8 cellular contexts compared by ENCODE assay signal in genomic region chr17:76385892-76386786, GRCh38. TPM values are rescaled to one million over a fixed set of nuclear protein-coding genes. Genes with fewer than 3 reads are reported as not detected.
DNase-seq lines count a peak whose midpoint lies in the region; ATAC-seq and TF ChIP-seq lines count a peak whose summit lies in the region.

No MANE protein-coding gene starts in this region.

- no peaks in the 10 kb centered on the region for H3K36me3 Mint-ChIP-seq in progenitor cell of endocrine pancreas (ENCODE audit: insufficient read depth)

- no peaks in the 10 kb centered on the region for H3K9me3 ChIP-seq in gastroesophageal sphincter
- H3K9me3 ChIP-seq in upper lobe of right lung = no peaks in the 10 kb centered on the region

- intact Hi-C loops in upper lobe of right lung (cut with DNase I) = no loop called here

- TF ChIP-seq RAD21 in Ishikawa (IDR thresholded peaks at IDR 0.05; ENCODE audit: low read depth) = peak; percentile 50

- H3K27me3 ChIP-seq in gastroesophageal sphincter (peaks cover 49% of the 10 kb centered on the region), upper lobe of right lung (no peaks in the 10 kb centered on the region)

- H3K27ac ChIP-seq in gastroesophageal sphincter (peak overlapping the region in 3 of 4 donors; percentile 81 to 87 (median 83)), upper lobe of right lung (no peak overlapping the region)

- H3K27me3 Mint-ChIP-seq in progenitor cell of endocrine pancreas = peaks cover 16% of the 10 kb centered on the region

- no peaks in the 10 kb centered on the region for H3K9me3 Mint-ChIP-seq in progenitor cell of endocrine pancreas (ENCODE audit: low read depth)

- H3K4me1 Mint-ChIP-seq in progenitor cell of endocrine pancreas (ENCODE audit: low read depth) = peaks cover 10% of the 10 kb centered on the region

- TF ChIP-seq EP300 in Ishikawa (IDR thresholded peaks at IDR 0.05; ENCODE audit: borderline replicate concordance) (no peak), gastroesophageal sphincter (IDR thresholded peaks at IDR 0.05) (no peak)

- H3K4me1 ChIP-seq in gastroesophageal sphincter = peaks cover 0 to 66% (median 18%) of the 10 kb centered on the region in 3 donors
- peaks cover 33% of the 10 kb centered on the region for H3K4me1 ChIP-seq in upper lobe of right lung

- TF ChIP-seq CTCF in gastroesophageal sphincter (IDR thresholded peaks at IDR 0.05) (peak in 3 of 4 experiments; percentile 80 to 91 (median 86)), progenitor cell of endocrine pancreas (IDR thresholded peaks at IDR 0.05; ENCODE audit: unreplicated experiment) (peak; percentile 85), upper lobe of right lung (IDR thresholded peaks at IDR 0.05) (peak; percentile 86)

- peak overlapping the region; percentile 50 for H3K4me3 Mint-ChIP-seq in progenitor cell of endocrine pancreas (ENCODE audit: low read depth)

- ATAC-seq in gastroesophageal sphincter = peak; percentile 42
- peak; percentile 68 for ATAC-seq in upper lobe of right lung
- ATAC-seq in GM18502 (IDR thresholded peaks at IDR 0.05; ENCODE audit: poor library complexity, unreplicated experiment) = no peak

- no peak for TF ChIP-seq POLR2A in gastroesophageal sphincter (IDR thresholded peaks at IDR 0.05)

- peak overlapping the region; percentile 47 to 71 for H3K4me3 ChIP-seq in gastroesophageal sphincter
- H3K4me3 ChIP-seq in upper lobe of right lung = peak overlapping the region; percentile 68

- H3K36me3 ChIP-seq in gastroesophageal sphincter (peaks cover 0 to 14% of the 10 kb centered on the region in 2 donors), upper lobe of right lung (peaks cover 6% of the 10 kb centered on the region)

- peak; percentile 49 for DNase-seq in DMS114 treated with DMSO at 0.1 percent for 48 hours (lab: John Stamatoyannopoulos, UW; ENCODE audit: unreplicated experiment)
- DNase-seq in SK-N-DZ (ENCODE audit: low spot score) = peak; percentile 82
- peak; percentile 86 for DNase-seq in activated gamma-delta T cell treated with Interleukin-2 at 50 U/mL for 16 hours
- DNase-seq in progenitor cell of endocrine pancreas (ENCODE audit: low spot score, unreplicated experiment) = peak; percentile 74
- peak; percentile 90 for DNase-seq in upper lobe of right lung

- 41% methylated on average over 5 of the region's 52 CpGs; no CpG with 5 or more reads in 1 of the 2 donors for WGBS in gastroesophageal sphincter (ENCODE audit: low coverage in 1 of 2), 2 donors

- H3K27ac Mint-ChIP-seq in progenitor cell of endocrine pancreas = peak overlapping the region; percentile 59

TF ChIP-seq in Ishikawa, 13 proteins besides CTCF, POLR2A, EP300 and RAD21:
- TF ChIP-seq TEAD4 (IDR thresholded peaks at IDR 0.05) (no peak), ZBTB7A (IDR thresholded peaks at IDR 0.05; ENCODE audit: low read depth) (0 out of 2 replicates have a peak, but pooled peaks have one; percentile 18), FOXM1 (IDR thresholded peaks at IDR 0.05; ENCODE audit: borderline replicate concordance, low read depth) (no peak), TCF12 (IDR thresholded peaks at IDR 0.05; ENCODE audit: low read depth) (no peak; the same call in 1 of the 2 replicates), CREB1 (IDR thresholded peaks at IDR 0.05; ENCODE audit: low read depth) (no peak), USF1 (IDR thresholded peaks at IDR 0.05) (peak; percentile 64), NFIC (IDR thresholded peaks at IDR 0.05) (no peak), MAX (IDR thresholded peaks at IDR 0.05) (peak; percentile 93), REST (IDR thresholded peaks at IDR 0.05; ENCODE audit: low read depth) (no peak), CEBPB (IDR thresholded peaks at IDR 0.05) (no peak)
TF ChIP-seq in Ishikawa: peak in this region for 3.

RNA-seq across cellular contexts. Expression of gene SPHK1, which starts 1.7 kb away (rescaled TPM):
- 3.7 and 6.7 TPM in 2 replicates for polyA plus RNA-seq in SK-N-DZ (2014; cell fraction: cytosol; rRNA removed)
- 7.1 and 8.8 TPM in 2 replicates for polyA plus RNA-seq in SK-N-DZ (2014; cell fraction: nucleus; rRNA removed)
- 10 to 100 TPM; 14.7 to 29.2 (median 18.9) TPM for total RNA-seq in gastroesophageal sphincter
- total RNA-seq in progenitor cell of endocrine pancreas = 12.8 and 13.9 TPM in 2 replicates
- 8.5 TPM for total RNA-seq in upper lobe of right lung

RNA-seq across cellular contexts. Expression of gene PRPSAP1, which starts 32.4 kb away (rescaled TPM):
- polyA plus RNA-seq in SK-N-DZ (2014; cell fraction: cytosol; rRNA removed) = 74.2 and 95.7 TPM in 2 replicates
- 83.3 and 104 TPM in 2 replicates for polyA plus RNA-seq in SK-N-DZ (2014; cell fraction: nucleus; rRNA removed)
- total RNA-seq in gastroesophageal sphincter = 10 to 100 TPM; 44.7 to 48.5 (median 46.6) TPM
- total RNA-seq in progenitor cell of endocrine pancreas = 89.6 and 90.3 TPM in 2 replicates
- total RNA-seq in upper lobe of right lung = 60.2 TPM
